Comparison of ENCODE assay signal across 6 cellular contexts in genomic region chr17:4988168-4988567, GRCh38. TPM values are rescaled to one million over a fixed set of nuclear protein-coding genes. Genes with fewer than 3 reads are reported as not detected.
DNase-seq lines count a peak whose midpoint lies in the region; ATAC-seq and TF ChIP-seq lines count a peak whose summit lies in the region.

No MANE protein-coding gene starts in this region.

- H3K27me3 Mint-ChIP-seq in HFFc6 (ENCODE audit: insufficient read depth) (no peaks in the 10 kb centered on the region; the same call in none of the 2 replicates), osteocyte (ENCODE audit: unreplicated experiment) (no peaks in the 10 kb centered on the region)
- H3K27me3 Mint-ChIP-seq in central memory CD8-positive, alpha-beta T cell: no peaks in the 10 kb centered on the region

- ATAC-seq in central memory CD8-positive, alpha-beta T cell (replicated peaks; ENCODE audit: extremely low read depth, poor library complexity, severe bottlenecking): no peak

- H3K36me3 Mint-ChIP-seq in HFFc6 (ENCODE audit: low read depth) (peaks cover 26% of the 10 kb centered on the region), osteocyte (ENCODE audit: unreplicated experiment) (no peaks in the 10 kb centered on the region)
- H3K36me3 Mint-ChIP-seq in central memory CD8-positive, alpha-beta T cell (ENCODE audit: insufficient read depth): peaks cover 4% of the 10 kb centered on the region

- H3K9me3 Mint-ChIP-seq in HFFc6: no peaks in the 10 kb centered on the region
- H3K9me3 Mint-ChIP-seq in central memory CD8-positive, alpha-beta T cell: no peaks in the 10 kb centered on the region
- no peaks in the 10 kb centered on the region for H3K9me3 Mint-ChIP-seq in osteocyte (ENCODE audit: unreplicated experiment)

- DNase-seq in HFFc6 (no peak), osteocyte (ENCODE audit: extremely low spot score, unreplicated experiment) (no peak), DMS114 treated with DMSO at 0.1 percent for 48 hours (lab: John Stamatoyannopoulos, UW; ENCODE audit: unreplicated experiment) (no peak), activated gamma-delta T cell (lab: John Stamatoyannopoulos, UW) (no peak), RPMI8226 (no peak)
- no peak for DNase-seq in central memory CD8-positive, alpha-beta T cell (ENCODE audit: low spot score in 2 of 2)

- TF ChIP-seq CTCF in HFFc6 (IDR thresholded peaks at IDR 0.05) (no peak), osteocyte (IDR thresholded peaks at IDR 0.05) (no peak)

- H3K4me1 Mint-ChIP-seq in HFFc6 (ENCODE audit: low read depth) (peaks cover 47% of the 10 kb centered on the region), osteocyte (ENCODE audit: unreplicated experiment) (peaks cover 30% of the 10 kb centered on the region)
- peaks cover 39% of the 10 kb centered on the region for H3K4me1 Mint-ChIP-seq in central memory CD8-positive, alpha-beta T cell

- H3K27ac Mint-ChIP-seq in HFFc6: peak overlapping the region; percentile 93
- H3K27ac Mint-ChIP-seq in central memory CD8-positive, alpha-beta T cell (ENCODE audit: low read depth): peak overlapping the region; percentile 88
- H3K27ac Mint-ChIP-seq in osteocyte (ENCODE audit: unreplicated experiment): peak overlapping the region; percentile 94

- peak overlapping the region; percentile 94 for H3K4me3 Mint-ChIP-seq in HFFc6
- peak overlapping the region; percentile 91 for H3K4me3 Mint-ChIP-seq in central memory CD8-positive, alpha-beta T cell
- H3K4me3 Mint-ChIP-seq in osteocyte (ENCODE audit: unreplicated experiment): peak overlapping the region; percentile 87

RNA-seq across cellular contexts. Expression of gene CAMTA2, which starts 0.7 kb away (rescaled TPM):
- total RNA-seq in HFFc6 (2021; fragmentation: NEBNext Ultra II Directional; extraction: Animal tissue kit (Norgen Biotek cat#: 25700)): 10 to 100 TPM; 48.9 to 60.8 (median 54.1) TPM
- 69.4 and 83.5 TPM in 2 replicates for total RNA-seq in osteocyte

RNA-seq across cellular contexts. Expression of gene INCA1, which starts 9.2 kb away (rescaled TPM):
- total RNA-seq in HFFc6 (2021; fragmentation: NEBNext Ultra II Directional; extraction: Animal tissue kit (Norgen Biotek cat#: 25700)): 1 to 10 TPM in 4 of 6 experiments, under 1 TPM in 2; 0.66 to 1.5 (median 1.0) TPM
- 0.89 and 1.8 TPM in 2 replicates for total RNA-seq in osteocyte

RNA-seq across cellular contexts. Expression of gene KIF1C, which starts 9.6 kb away (rescaled TPM):
- 100 to 1,000 TPM; 174 to 200 (median 178) TPM for total RNA-seq in HFFc6 (2021; fragmentation: NEBNext Ultra II Directional; extraction: Animal tissue kit (Norgen Biotek cat#: 25700))
- 123 and 127 TPM in 2 replicates for total RNA-seq in osteocyte

RNA-seq across cellular contexts. Expression of gene SPAG7, which starts 20.6 kb away (rescaled TPM):
- total RNA-seq in HFFc6 (2021; fragmentation: NEBNext Ultra II Directional; extraction: Animal tissue kit (Norgen Biotek cat#: 25700)): 10 to 100 TPM; 59.4 to 76.9 (median 65.6) TPM
- 90.8 and 92.9 TPM in 2 replicates for total RNA-seq in osteocyte

RNA-seq across cellular contexts. Expression of gene ENO3, which starts 37.2 kb away (rescaled TPM):
- total RNA-seq in HFFc6 (2021; fragmentation: NEBNext Ultra II Directional; extraction: Animal tissue kit (Norgen Biotek cat#: 25700)): 1 to 10 TPM; 1.9 to 4.6 (median 3.2) TPM
- total RNA-seq in osteocyte: 9.4 and 9.5 TPM in 2 replicates
